In genomic region chr1:113390871-113391642, GRCh38 we compare ENCODE assay signal across 8 cellular contexts. TPM values are rescaled to one million over a fixed set of nuclear protein-coding genes. Genes with fewer than 3 reads are reported as not detected.
DNase-seq lines count a peak whose midpoint lies in the region; ATAC-seq and TF ChIP-seq lines count a peak whose summit lies in the region.

No MANE protein-coding gene starts in this region.

- H3K9me3 Mint-ChIP-seq in activated CD8-positive, alpha-beta T cell treated with anti-CD3 and anti-CD28 coated beads, Interleukin-2, amount 10 ng/mL, durations not matched to agents 7 days and 5 days (ENCODE audit: insufficient read depth) = no peaks in the 10 kb centered on the region
- no peaks in the 10 kb centered on the region for H3K9me3 Mint-ChIP-seq in endothelial cell (ENCODE audit: unreplicated experiment)

- peak; percentile 26 for ATAC-seq in activated CD8-positive, alpha-beta T cell treated with anti-CD3 and anti-CD28 coated beads, Interleukin-2, amount 10 ng/mL, durations not matched to agents 7 days and 5 days

- no peaks in the 10 kb centered on the region for H3K36me3 ChIP-seq in MG63

- peak overlapping the region; percentile 83 for H3K4me3 Mint-ChIP-seq in activated CD8-positive, alpha-beta T cell treated with anti-CD3 and anti-CD28 coated beads, Interleukin-2, amount 10 ng/mL, durations not matched to agents 7 days and 5 days
- H3K4me3 Mint-ChIP-seq in endothelial cell (ENCODE audit: unreplicated experiment) = peak overlapping the region; percentile 91

- H3K27me3 ChIP-seq in MG63 = no peaks in the 10 kb centered on the region

- DNase-seq in NCI-H2107 (lab: John Stamatoyannopoulos, UW) (peak; percentile 34), NCI-H2107 treated with DMSO at 0.1 percent for 48 hours (lab: John Stamatoyannopoulos, UW; ENCODE audit: unreplicated experiment) (no peak), MG63 (peak; percentile 57), endothelial cell (ENCODE audit: low spot score) (peak; percentile 44), mucosa of gallbladder (ENCODE audit: low spot score) (peak; percentile 34), GM19240 (ENCODE audit: insufficient read length, low spot score) (no peak)
- DNase-seq in activated CD8-positive, alpha-beta T cell treated with anti-CD3 and anti-CD28 coated beads, Interleukin-2, amount 10 ng/mL, durations not matched to agents 7 days and 5 days = peak; percentile 58
- DNase-seq in stimulated activated naive CD4-positive, alpha-beta T cell treated with Interleukin-2 at 50 U/mL for 16 hours (lab: John Stamatoyannopoulos, UW) = peak; percentile 49

- H3K4me1 Mint-ChIP-seq in activated CD8-positive, alpha-beta T cell treated with anti-CD3 and anti-CD28 coated beads, Interleukin-2, amount 10 ng/mL, durations not matched to agents 7 days and 5 days (ENCODE audit: low read depth) = peaks cover 26% of the 10 kb centered on the region
- H3K4me1 Mint-ChIP-seq in endothelial cell (ENCODE audit: unreplicated experiment) = peaks cover 25% of the 10 kb centered on the region

- no peak for TF ChIP-seq CTCF in endothelial cell (IDR thresholded peaks at IDR 0.05; ENCODE audit: unreplicated experiment)

- peaks cover 3% of the 10 kb centered on the region for H3K36me3 Mint-ChIP-seq in activated CD8-positive, alpha-beta T cell treated with anti-CD3 and anti-CD28 coated beads, Interleukin-2, amount 10 ng/mL, durations not matched to agents 7 days and 5 days (ENCODE audit: low read depth)
- H3K36me3 Mint-ChIP-seq in endothelial cell (ENCODE audit: low read depth, unreplicated experiment) = no peaks in the 10 kb centered on the region

- peaks cover 36% of the 10 kb centered on the region for H3K27me3 Mint-ChIP-seq in activated CD8-positive, alpha-beta T cell treated with anti-CD3 and anti-CD28 coated beads, Interleukin-2, amount 10 ng/mL, durations not matched to agents 7 days and 5 days (ENCODE audit: low read depth)
- H3K27me3 Mint-ChIP-seq in endothelial cell (ENCODE audit: unreplicated experiment) = peaks cover 7% of the 10 kb centered on the region

- peaks cover 3% of the 10 kb centered on the region; the same call in 1 of the 2 replicates for H3K9me3 ChIP-seq in MG63

- POLR2A ChIA-PET in activated CD8-positive, alpha-beta T cell treated with anti-CD3 and anti-CD28 coated beads, Interleukin-2, amount 10 ng/mL, durations not matched to agents 7 days and 5 days (lab: Charles Lee) = interaction anchor here (1.1 kb wide), 1 partner anchor 17 kb away, joined by 3 read pairs; no protein-coding TSS in a partner anchor

- peak overlapping the region; percentile 98 for H3K4me3 ChIP-seq in MG63

- CTCF ChIA-PET in activated CD8-positive, alpha-beta T cell treated with anti-CD3 and anti-CD28 coated beads, Interleukin-2, amount 10 ng/mL, durations not matched to agents 7 days and 5 days (lab: Charles Lee) = interaction anchor here (0.9 kb wide), 1 partner anchor 17 kb away, joined by 3 read pairs; no protein-coding TSS in a partner anchor

- peak overlapping the region; percentile 43 for H3K27ac Mint-ChIP-seq in activated CD8-positive, alpha-beta T cell treated with anti-CD3 and anti-CD28 coated beads, Interleukin-2, amount 10 ng/mL, durations not matched to agents 7 days and 5 days
- peak overlapping the region; percentile 9 for H3K27ac Mint-ChIP-seq in endothelial cell (ENCODE audit: unreplicated experiment)

RNA-seq across cellular contexts. Expression of gene MAGI3, which starts 0.7 kb away (rescaled TPM):
- 8.3 and 11.2 TPM in 2 replicates for total RNA-seq in MG63 (2014; rRNA removed; shearing (Covaris generic); ENCODE audit: low replicate concordance)
- 1 to 10 TPM; 6.2 to 6.4 TPM for total RNA-seq in activated CD8-positive, alpha-beta T cell treated with anti-CD3 and anti-CD28 coated beads, Interleukin-2, amount 10 ng/mL, durations not matched to agents 7 days and 5 days
- total RNA-seq in endothelial cell (ENCODE audit: unreplicated experiment) (18.9 TPM), mucosa of gallbladder (22.3 TPM)

Comparison
In these comparisons a context has a peak if more than half of its experiments do, and no peak if none do; other contexts are left out.
1. DNase-seq: peak in NCI-H2107 (single experiment), MG63 (single experiment), activated CD8-positive, alpha-beta T cell treated with anti-CD3 and anti-CD28 coated beads, Interleukin-2, amount 10 ng/mL, durations not matched to agents 7 days and 5 days (single experiment), endothelial cell (single experiment), mucosa of gallbladder (single experiment) and stimulated activated naive CD4-positive, alpha-beta T cell treated with Interleukin-2 at 50 U/mL for 16 hours (single experiment); none in NCI-H2107 treated with DMSO at 0.1 percent for 48 hours (single experiment) and GM19240 (single experiment).